23 cellular contexts compared by ENCODE assay signal in the genomic region with DNA sequence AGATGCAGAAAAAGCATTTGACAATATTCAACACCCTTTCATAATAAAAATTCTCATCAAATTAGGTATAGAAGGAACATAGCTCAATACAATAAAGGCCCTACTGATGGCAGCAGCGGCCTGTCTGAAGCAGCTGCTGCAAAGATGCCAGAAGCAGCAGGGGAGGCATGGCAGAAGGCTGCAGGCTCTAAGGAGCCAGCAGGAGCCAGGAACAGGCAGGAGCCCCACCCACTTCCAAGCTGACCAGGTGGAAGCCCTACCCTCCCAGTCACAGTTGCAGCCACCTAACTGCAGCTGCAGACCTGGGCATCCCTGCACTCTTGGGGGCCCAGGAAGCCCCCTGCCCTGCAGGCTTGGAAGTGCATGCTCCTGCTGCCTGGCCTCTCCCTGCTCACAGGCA. TPM values are rescaled to one million over a fixed set of nuclear protein-coding genes. Genes with fewer than 3 reads are reported as not detected.
DNase-seq lines count a peak whose midpoint lies in the region; ATAC-seq and TF ChIP-seq lines count a peak whose summit lies in the region.
"Had no signal": no experiment of that assay in that cellular context is flagged by ENCODE, and none has a peak within 500 bp of the region (broad histone marks: within the 10 kb centered on the region; RNA-seq: fewer than 3 reads in every experiment).

No MANE protein-coding gene starts in this region.

- H3K36me3 Mint-ChIP-seq in HFFc6 (ENCODE audit: low read depth): no peaks in the 10 kb centered on the region
- H3K36me3 Mint-ChIP-seq: activated naive CD4-positive, alpha-beta T cell treated with anti-CD3 and anti-CD28 coated beads, Interleukin-2, amount 10 ng/mL, durations not matched to agents 7 days and 5 days had no signal

- no peaks in the 10 kb centered on the region; the same call in 1 of the 2 replicates for H3K27me3 Mint-ChIP-seq in HFFc6 (ENCODE audit: insufficient read depth)

- no peaks in the 10 kb centered on the region for H3K4me1 Mint-ChIP-seq in HFFc6 (ENCODE audit: low read depth)
- H3K4me1 Mint-ChIP-seq: activated naive CD4-positive, alpha-beta T cell treated with anti-CD3 and anti-CD28 coated beads, Interleukin-2, amount 10 ng/mL, durations not matched to agents 7 days and 5 days had no signal

- no peaks in the 10 kb centered on the region for H3K9me3 Mint-ChIP-seq in HFFc6
- H3K9me3 Mint-ChIP-seq: activated naive CD4-positive, alpha-beta T cell treated with anti-CD3 and anti-CD28 coated beads, Interleukin-2, amount 10 ng/mL, durations not matched to agents 7 days and 5 days had no signal

- TF ChIP-seq CTCF in AG09309 (IDR thresholded peaks at IDR 0.05; ENCODE audit: control insufficient read depth, insufficient read depth, low read depth, low read length, missing control alignments): peak; percentile 18
- 0 out of 2 replicates have a peak, but pooled peaks have one; percentile 13 for TF ChIP-seq CTCF in HFFc6 (IDR thresholded peaks at IDR 0.05)
- TF ChIP-seq CTCF in foreskin keratinocyte (conservative IDR thresholded peaks at IDR 0.05): peak; percentile 4

- no peak overlapping the region for H3K27ac Mint-ChIP-seq in HFFc6
- H3K27ac Mint-ChIP-seq: activated naive CD4-positive, alpha-beta T cell treated with anti-CD3 and anti-CD28 coated beads, Interleukin-2, amount 10 ng/mL, durations not matched to agents 7 days and 5 days; naive thymus-derived CD8-positive, alpha-beta T cell; progenitor cell of endocrine pancreas had no signal

- no peak overlapping the region for H3K4me3 Mint-ChIP-seq in HFFc6
- H3K4me3 Mint-ChIP-seq: activated naive CD4-positive, alpha-beta T cell treated with anti-CD3 and anti-CD28 coated beads, Interleukin-2, amount 10 ng/mL, durations not matched to agents 7 days and 5 days; naive thymus-derived CD8-positive, alpha-beta T cell had no signal

- no peak for DNase-seq in AG09309 (ENCODE audit: low read depth)
- no peak for DNase-seq in HFFc6
- peak; percentile 14 for DNase-seq in RPMI7951 (ENCODE audit: low read depth)
- no peak for DNase-seq in foreskin keratinocyte
- no peak for DNase-seq in NAMALWA (ENCODE audit: low spot score)
- DNase-seq in NCI-H524 treated with DMSO at 0.1 percent for 48 hours (lab: John Stamatoyannopoulos, UW): no peak
- DNase-seq in activated gamma-delta T cell (lab: John Stamatoyannopoulos, UW): no peak
- no peak for DNase-seq in NCI-H2107 treated with DMSO at 0.1 percent for 48 hours (lab: John Stamatoyannopoulos, UW; ENCODE audit: unreplicated experiment)
- DNase-seq: activated CD4-positive, alpha-beta T cell treated with anti-CD3 and anti-CD28 coated beads, Interleukin-2, amount 50 U/mL, for 48 hours; activated naive CD4-positive, alpha-beta T cell treated with anti-CD3 and anti-CD28 coated beads, Interleukin-2, amount 10 ng/mL, durations not matched to agents 7 days and 5 days; cortex of kidney; erythroblast; GOT3; naive thymus-derived CD8-positive, alpha-beta T cell; NCI-H1436 treated with DMSO at 0.1 percent for 48 hours; NCI-H345; stimulated activated CD4-positive, alpha-beta T cell treated with anti-CD3 and anti-CD28 coated beads, Interleukin-4, amount 100 ng/mL, for 24 hours; uterus had no signal

- H3K4me3 ChIP-seq in AG09309 (ENCODE audit: control insufficient read depth, low read depth, low read length): no peak overlapping the region
- H3K4me3 ChIP-seq: PC-9, skin epidermis, uterus had no signal

- no peak for ATAC-seq in foreskin keratinocyte
- ATAC-seq: naive thymus-derived CD8-positive, alpha-beta T cell had no signal

- H3K27ac ChIP-seq in foreskin keratinocyte: no peak overlapping the region
- H3K27ac ChIP-seq: KMS-11, PC-9, skin epidermis, uterus had no signal

- no peaks in the 10 kb centered on the region for H3K27me3 ChIP-seq in foreskin keratinocyte
- H3K27me3 ChIP-seq: uterus had no signal

- no peaks in the 10 kb centered on the region for H3K4me1 ChIP-seq in foreskin keratinocyte
- H3K4me1 ChIP-seq: uterus had no signal

RNA-seq across cellular contexts. Expression of gene OR6A2, which starts 18.2 kb away (rescaled TPM):
- under 1 TPM in 1 of 6 experiments, not detected in 5; 0.12 TPM for total RNA-seq in HFFc6 (2021; fragmentation: NEBNext Ultra II Directional; extraction: Animal tissue kit (Norgen Biotek cat#: 25700))
- 0.10 and 0.24 TPM in 2 replicates for total RNA-seq in RPMI7951 (2014; rRNA removed; shearing (Covaris generic))
- not detected in 2 replicates for total RNA-seq in foreskin keratinocyte
- not detected in 2 replicates for polyA plus RNA-seq in foreskin keratinocyte
- total RNA-seq: naive thymus-derived CD8-positive, alpha-beta T cell had no signal
- polyA plus RNA-seq: naive thymus-derived CD8-positive, alpha-beta T cell had no signal

RNA-seq across cellular contexts. Expression of gene OR10A5, which starts 27.8 kb away (rescaled TPM):
- total RNA-seq in HFFc6 (2021; fragmentation: NEBNext Ultra II Directional; extraction: Animal tissue kit (Norgen Biotek cat#: 25700)): not detected
- not detected in 2 replicates for total RNA-seq in RPMI7951 (2014; rRNA removed; shearing (Covaris generic))
- total RNA-seq in foreskin keratinocyte: not detected in 2 replicates
- polyA plus RNA-seq in foreskin keratinocyte: not detected in 2 replicates
- total RNA-seq: lung microvascular endothelial cell; naive thymus-derived CD8-positive, alpha-beta T cell; PC-9; progenitor cell of endocrine pancreas; uterus had no signal
- polyA plus RNA-seq: naive thymus-derived CD8-positive, alpha-beta T cell had no signal

RNA-seq across cellular contexts. Expression of gene OR2AG1, which starts 34.8 kb away (rescaled TPM):
- not detected for total RNA-seq in HFFc6 (2021; fragmentation: NEBNext Ultra II Directional; extraction: Animal tissue kit (Norgen Biotek cat#: 25700))
- not detected in 2 replicates for total RNA-seq in RPMI7951 (2014; rRNA removed; shearing (Covaris generic))
- not detected in 2 replicates for total RNA-seq in foreskin keratinocyte
- not detected in 2 replicates for polyA plus RNA-seq in foreskin keratinocyte
- total RNA-seq: lung microvascular endothelial cell; naive thymus-derived CD8-positive, alpha-beta T cell; PC-9; progenitor cell of endocrine pancreas; uterus had no signal
- polyA plus RNA-seq: naive thymus-derived CD8-positive, alpha-beta T cell had no signal

RNA-seq across cellular contexts. Expression of gene OR10A2, which starts 45.2 kb away (rescaled TPM):
- not detected for total RNA-seq in HFFc6 (2021; fragmentation: NEBNext Ultra II Directional; extraction: Animal tissue kit (Norgen Biotek cat#: 25700))
- total RNA-seq in RPMI7951 (2014; rRNA removed; shearing (Covaris generic)): not detected in 2 replicates
- total RNA-seq in foreskin keratinocyte: not detected in 2 replicates
- not detected in 2 replicates for polyA plus RNA-seq in foreskin keratinocyte
- total RNA-seq: lung microvascular endothelial cell; naive thymus-derived CD8-positive, alpha-beta T cell; PC-9; progenitor cell of endocrine pancreas; uterus had no signal
- polyA plus RNA-seq: naive thymus-derived CD8-positive, alpha-beta T cell had no signal

RNA-seq across cellular contexts. Expression of gene OR2AG2, which starts 45.9 kb away (rescaled TPM):
- total RNA-seq in HFFc6 (2021; fragmentation: NEBNext Ultra II Directional; extraction: Animal tissue kit (Norgen Biotek cat#: 25700)): under 1 TPM in 5 of 6 experiments, not detected in 1; 0.07 to 0.14 (median 0.08) TPM
- 0.39 and 0.84 TPM in 2 replicates for total RNA-seq in RPMI7951 (2014; rRNA removed; shearing (Covaris generic))
- total RNA-seq in foreskin keratinocyte: 0.03 and 0.04 TPM in 2 replicates
- 0.02 TPM in 1 of 2 replicates, not detected in the other for polyA plus RNA-seq in foreskin keratinocyte
- total RNA-seq: naive thymus-derived CD8-positive, alpha-beta T cell had no signal
- polyA plus RNA-seq: naive thymus-derived CD8-positive, alpha-beta T cell had no signal
